9 cellular contexts compared by ENCODE assay signal in genomic region chr2:10449481-10449831, GRCh38. TPM values are rescaled to one million over a fixed set of nuclear protein-coding genes. Genes with fewer than 3 reads are reported as not detected.
A peak's percentile ranks its signal among the peaks of the same experiment; 100 is the strongest.
DNase-seq lines count a peak whose midpoint lies in the region; ATAC-seq and TF ChIP-seq lines count a peak whose summit lies in the region.
"Had no signal": no experiment of that assay in that cellular context is flagged by ENCODE, and none has a peak within 500 bp of the region (broad histone marks: within the 10 kb centered on the region; RNA-seq: fewer than 3 reads in every experiment).

No MANE protein-coding gene starts in this region.

- CTCF ChIA-PET in A673 (lab: Charles Lee), result interaction anchor here (0.8 kb wide), 1 partner anchor 352 kb away, joined by 5 read pairs; no protein-coding TSS in a partner anchor

- H3K27ac Mint-ChIP-seq in HFFc6 (no peak overlapping the region), brain (peak overlapping the region; percentile 28 to 85 (median 50))

- no peaks in the 10 kb centered on the region for H3K9me3 ChIP-seq in A673 (ENCODE audit: low read depth, low read length, poor library complexity, severe bottlenecking)
- H3K9me3 ChIP-seq in muscle layer of colon (ENCODE audit: low read length), result no peaks in the 10 kb centered on the region

- H3K4me3 Mint-ChIP-seq in HFFc6, result peak overlapping the region; percentile 80
- H3K4me3 Mint-ChIP-seq in brain, result peak overlapping the region; percentile 78 to 81 (median 80)

- BruUV-seq in A673 (replicated peaks; lab: Mats Ljungman, UMichigan), result no TSS peak

- intact Hi-C loops in A673 (cut with micrococcal nuclease; ENCODE audit: unreplicated experiment), result loop anchor here (5.0 kb wide), 1 partner anchor 218 kb away; no protein-coding TSS in a partner anchor

- POLR2A ChIA-PET in A673 (lab: Charles Lee; ENCODE audit: low non-redundant PET), result interaction anchor here (0.6 kb wide), 1 partner anchor 241 kb away, joined by 11 read pairs; no protein-coding TSS in a partner anchor

- H3K36me3 ChIP-seq in A673 (ENCODE audit: insufficient read depth, low read length, poor library complexity, severe bottlenecking) (peaks cover 10% of the 10 kb centered on the region), muscle layer of colon (ENCODE audit: insufficient read depth, low read length) (peaks cover 1% of the 10 kb centered on the region)

- ATAC-seq in GM18502 (IDR thresholded peaks at IDR 0.05; ENCODE audit: poor library complexity, unreplicated experiment) (no peak), HG02798 (IDR thresholded peaks at IDR 0.05; ENCODE audit: poor library complexity, unreplicated experiment) (no peak)

- H3K4me1 ChIP-seq in A673 (ENCODE audit: insufficient read depth, low read length, poor library complexity, severe bottlenecking) (peaks cover 21% of the 10 kb centered on the region), muscle layer of colon (ENCODE audit: insufficient read depth, low read length) (peaks cover 24% of the 10 kb centered on the region)

- H3K9me3 Mint-ChIP-seq in HFFc6 (peaks cover 5% of the 10 kb centered on the region), brain (peaks cover 0 to 4% (median 0%) of the 10 kb centered on the region in 5 experiments)

- H3K27me3 ChIP-seq in A673 (replicated peaks; ENCODE audit: insufficient read depth, low read depth, low read length, poor library complexity) (no peaks in the 10 kb centered on the region), muscle layer of colon (ENCODE audit: control insufficient read depth in 1 of 2, insufficient read depth in 2 of 2, low read length in 2 of 2) (no peaks in the 10 kb centered on the region)

- H3K27me3 Mint-ChIP-seq in HFFc6 (ENCODE audit: insufficient read depth) (peaks cover 5% of the 10 kb centered on the region; the same call in 1 of the 2 replicates), brain (peaks cover 3% of the 10 kb centered on the region)

- peak overlapping the region; percentile 85 for H3K27ac ChIP-seq in A673 (ENCODE audit: low read depth, low read length, poor library complexity, severe bottlenecking)
- peak overlapping the region; percentile 89 for H3K27ac ChIP-seq in muscle layer of colon (ENCODE audit: low read depth, low read length)

- H3K4me1 Mint-ChIP-seq in HFFc6 (ENCODE audit: low read depth) (peaks cover 57% of the 10 kb centered on the region), brain (peaks cover 58% of the 10 kb centered on the region)

- peaks cover 20% of the 10 kb centered on the region for H3K36me3 Mint-ChIP-seq in HFFc6 (ENCODE audit: low read depth)
- H3K36me3 Mint-ChIP-seq in brain, result peaks cover 11% of the 10 kb centered on the region

- H3K4me3 ChIP-seq in A673 (ENCODE audit: low read depth, low read length, poor library complexity, severe bottlenecking) (peak overlapping the region; percentile 64), muscle layer of colon (ENCODE audit: low read depth in 1 of 2, low read length in 2 of 2) (peak overlapping the region; percentile 45 to 72)

- peak overlapping the region; percentile 42 for H3K9ac ChIP-seq in muscle layer of colon (ENCODE audit: low read length)

- no peak for DNase-seq in A673 (ENCODE audit: low spot score)
- no peak for DNase-seq in HFFc6
- no peak for DNase-seq in GOT3 (lab: John Stamatoyannopoulos, UW)
- no peak for DNase-seq in NCI-H187 (lab: John Stamatoyannopoulos, UW)
- DNase-seq: NCI-H446 treated with DMSO at 0.1 percent for 48 hours had no signal

- TF ChIP-seq CTCF in A673 (conservative IDR thresholded peaks at IDR 0.05; ENCODE audit: low read depth, low read length) (no peak), HFFc6 (IDR thresholded peaks at IDR 0.05) (no peak), brain (conservative IDR thresholded peaks at IDR 0.05) (no peak)

RNA-seq across cellular contexts. Expression of gene ODC1, which starts 1.3 kb away (rescaled TPM):
- total RNA-seq in A673 (2021), result 221 and 269 TPM in 2 replicates
- 100 to 1,000 TPM; 116 to 155 (median 143) TPM for total RNA-seq in HFFc6 (2021; fragmentation: NEBNext Ultra II Directional; extraction: Animal tissue kit (Norgen Biotek cat#: 25700))
- polyA plus RNA-seq in brain (ENCODE audit: insufficient read depth, low read depth, low replicate concordance), result 75.0 TPM
